ENCODE assay signal across 30 cellular contexts in genomic region chr15:96542130-96542770, GRCh38.
"Had no signal": no experiment of that assay in that cellular context is flagged by ENCODE, and none has a peak within 500 bp of the region (broad histone marks: within the 10 kb centered on the region; RNA-seq: fewer than 3 reads in every experiment).

No MANE protein-coding gene starts in this region.

- H3K27me3 ChIP-seq: adrenal gland, body of pancreas, breast epithelium had no signal

- H3K4me1 ChIP-seq: adrenal gland, body of pancreas, breast epithelium had no signal

- H3K36me3 ChIP-seq: adrenal gland, breast epithelium had no signal

- FAIRE-seq: astrocyte, RCC 7860 had no signal

- H2AFZ ChIP-seq: PC-9 had no signal

- H3K4me2 ChIP-seq: PC-9 had no signal

- ATAC-seq: activated naive CD4-positive, alpha-beta T cell treated with anti-CD3 and anti-CD28 coated beads, Interleukin-2, amount 50 U/mL, for 72 hours; activated T-cell treated with anti-CD3 and anti-CD28 coated beads, Interleukin-2, amount 50 U/mL, for 4 hours; body of pancreas had no signal

- DNase-seq: activated B cell treated with CpG ODN at 0.5 μM for 24 hours; activated CD4-positive, alpha-beta memory T cell treated with anti-CD3 and anti-CD28 coated beads for 36 hours; activated CD4-positive, alpha-beta T cell treated with anti-CD3 and anti-CD28 coated beads for 4 hours; activated CD4-positive, alpha-beta T cell treated with anti-CD3 and anti-CD28 coated beads, Interleukin-2, amount 50 U/mL, for 1 hour; activated CD4-positive, CD25-positive, alpha-beta regulatory T cell treated with anti-CD3 and anti-CD28 coated beads, Interleukin-2, amount 50 U/mL, for 72 hours; activated CD8-positive, alpha-beta memory T cell treated with anti-CD3 and anti-CD28 coated beads, Interleukin-2, amount 50 U/mL, for 4 hours; activated gamma-delta T cell treated with Interleukin-2 at 50 U/mL for 16 hours; activated naive CD4-positive, alpha-beta T cell treated with anti-CD3 and anti-CD28 coated beads for 36 hours; activated T-cell treated with anti-CD3 and anti-CD28 coated beads for 4 hours; activated T-cell treated with anti-CD3 and anti-CD28 coated beads, Interleukin-2, amount 50 U/mL, for 4 hours; adrenal gland; body of pancreas; NCI-H1105; NCI-H1417 treated with DMSO at 0.1 percent for 48 hours; NCI-H187 treated with DMSO at 0.1 percent for 48 hours; NCI-H2081 treated with DMSO at 0.1 percent for 48 hours; NCI-H345; NCI-H524 treated with DMSO at 0.1 percent for 48 hours; NK-92 treated with Interleukin-12 subunit alpha and Interleukin-12 subunit beta, amount 100 ng/mL, for 24 hours; PC-9; Right ventricle myocardium superior; SW 1271; T-helper 1 cell; T-helper 2 cell; T-helper 9 cell had no signal

- H3K9me3 ChIP-seq: adrenal gland, body of pancreas, breast epithelium had no signal

- H3K4me3 ChIP-seq: adrenal gland, body of pancreas, breast epithelium, PC-9 had no signal

- H3K27ac ChIP-seq: adrenal gland, body of pancreas, breast epithelium, PC-9, VCaP had no signal
